Comparison of ENCODE assay signal across 8 cellular contexts in the genomic region with DNA sequence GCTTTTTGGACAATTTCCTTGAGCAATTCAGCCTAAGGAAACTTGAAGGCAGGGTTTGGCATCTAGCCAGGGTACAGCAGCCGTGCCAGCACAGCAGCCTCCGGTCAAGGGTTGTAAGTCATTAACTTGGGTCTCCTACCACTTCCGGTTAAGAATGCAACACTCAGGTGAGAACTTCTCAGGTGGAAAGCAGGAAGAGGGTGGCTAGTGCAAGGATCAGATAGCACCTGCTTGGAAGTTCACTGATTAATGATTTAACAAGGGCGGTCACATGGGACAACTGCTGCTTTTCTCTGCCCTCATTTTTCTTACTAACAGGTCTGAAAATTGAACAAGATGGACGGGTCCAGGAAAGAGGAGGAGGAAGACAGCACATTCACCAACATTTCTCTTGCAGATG. TPM values are rescaled to one million over a fixed set of nuclear protein-coding genes. Genes with fewer than 3 reads are reported as not detected.
DNase-seq lines count a peak whose midpoint lies in the region; ATAC-seq and TF ChIP-seq lines count a peak whose summit lies in the region.

No MANE protein-coding gene starts in this region.

- TF ChIP-seq POLR2A in stomach (IDR thresholded peaks at IDR 0.05): no peak

- ATAC-seq in HG03378 (IDR thresholded peaks at IDR 0.05; ENCODE audit: unreplicated experiment): peak; percentile 91

- intact Hi-C loops in stomach (cut with DNase I; ENCODE audit: low total_unique reads): no loop called here

- no peaks in the 10 kb centered on the region for H3K27me3 ChIP-seq in endocrine pancreas (ENCODE audit: control insufficient read depth, insufficient read depth, low read length)
- H3K27me3 ChIP-seq in stomach: no peaks in the 10 kb centered on the region
- H3K27me3 ChIP-seq in HAP-1 (ENCODE audit: low read depth): peaks cover 9% of the 10 kb centered on the region

- H3K9me3 ChIP-seq in endocrine pancreas (ENCODE audit: control insufficient read depth, low read length) (no peaks in the 10 kb centered on the region), stomach (no peaks in the 10 kb centered on the region), HAP-1 (no peaks in the 10 kb centered on the region)

- TF ChIP-seq EP300 in stomach (IDR thresholded peaks at IDR 0.05): no peak

- H3K9ac ChIP-seq in endocrine pancreas (ENCODE audit: control insufficient read depth, insufficient read depth, low read length): no peak overlapping the region

- peak overlapping the region; percentile 17 to 83 (median 52) for H3K27ac ChIP-seq in stomach

- no peaks in the 10 kb centered on the region for H3K4me1 ChIP-seq in endocrine pancreas (ENCODE audit: control insufficient read depth, insufficient read depth, low read length)
- H3K4me1 ChIP-seq in stomach: peaks cover 0 to 28% (median 14%) of the 10 kb centered on the region in 4 donors
- H3K4me1 ChIP-seq in HAP-1: no peaks in the 10 kb centered on the region

- H3K4me3 ChIP-seq in endocrine pancreas (ENCODE audit: control insufficient read depth, insufficient read depth, low read length) (peak overlapping the region; percentile 82), stomach (peak overlapping the region in 1 of 4 donors; percentile 41), HAP-1 (no peak overlapping the region)

- in situ Hi-C loops in HAP-1 (cut with MboI; ENCODE audit: low sequenced_read_pairs): no loop called here

- 7 to 17% (median 10%) methylated on average over 5 of the region's 5 CpGs for WGBS in stomach, 5 donors

- DNase-seq in NCI-H146 (lab: John Stamatoyannopoulos, UW): peak; percentile 18
- DNase-seq in NCI-H146 treated with DMSO at 0.1 percent for 48 hours (lab: John Stamatoyannopoulos, UW; ENCODE audit: unreplicated experiment): no peak
- peak; percentile 91 for DNase-seq in stomach
- DNase-seq in stimulated activated CD4-positive, alpha-beta T cell treated with anti-CD3 and anti-CD28 coated beads, Interleukin-4, amount 100 ng/mL, for 4 hours: no peak
- no peak for DNase-seq in stimulated activated naive CD4-positive, alpha-beta T cell treated with Interleukin-2 at 50 U/mL for 16 hours (lab: John Stamatoyannopoulos, UW)
- no peak for DNase-seq in HAP-1 (ENCODE audit: low spot score in 2 of 2)

- no peak for TF ChIP-seq CTCF in stomach (IDR thresholded peaks at IDR 0.05)

- H3K36me3 ChIP-seq in endocrine pancreas (ENCODE audit: control insufficient read depth, insufficient read depth, low read length) (no peaks in the 10 kb centered on the region), stomach (no peaks in the 10 kb centered on the region), HAP-1 (replicated peaks) (no peaks in the 10 kb centered on the region)

RNA-seq across cellular contexts. Expression of a gene that starts 30.1 kb away (rescaled TPM):
- 10 to 100 TPM; 28.4 to 75.5 (median 54.3) TPM for total RNA-seq in stomach
- polyA plus RNA-seq in stomach: 100 to 1,000 TPM in 1 of 3 donors, 10 to 100 TPM in 2; 55.7 to 108 (median 76.5) TPM

Comparison
In these comparisons a context has a peak if more than half of its experiments do, and no peak if none do; other contexts are left out.
1. DNase-seq: peak in NCI-H146 (single experiment) and stomach (single experiment); none in NCI-H146 treated with DMSO at 0.1 percent for 48 hours (single experiment), stimulated activated CD4-positive, alpha-beta T cell treated with anti-CD3 and anti-CD28 coated beads, Interleukin-4, amount 100 ng/mL, for 4 hours (0 of 2), stimulated activated naive CD4-positive, alpha-beta T cell treated with Interleukin-2 at 50 U/mL for 16 hours (single experiment) and HAP-1 (0 of 2).